Comparison of ENCODE assay signal across 1 cellular context in the genomic region with DNA sequence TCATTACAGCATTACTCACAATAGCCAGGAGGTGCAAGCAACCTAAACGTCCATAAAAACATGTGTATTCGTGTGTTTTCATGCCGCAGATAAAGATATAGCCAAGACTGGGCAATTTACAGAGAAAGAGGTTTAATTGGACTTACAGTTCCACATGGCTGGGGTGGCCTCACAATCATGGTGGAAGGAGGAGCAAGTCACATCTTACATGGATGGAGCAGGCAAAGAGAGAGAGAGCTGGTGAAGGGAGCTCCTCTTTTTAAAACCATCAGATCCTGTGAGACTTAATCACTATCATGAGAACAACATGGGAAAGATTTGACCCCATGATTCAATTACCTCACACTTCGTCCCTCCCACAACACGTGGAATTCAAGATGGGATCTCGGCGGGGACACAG.
TF ChIP-seq lines count a peak whose summit lies in the region.

No MANE protein-coding gene starts in this region.

TF ChIP-seq in K562, 482 proteins besides CTCF, POLR2A, EP300 and RAD21:
- peak; percentile 95 for TF ChIP-seq ZNF431 (CRISPR knock-in tag; IDR thresholded peaks at IDR 0.05)
- no peak for TF ChIP-seq KAT7 (CRISPR knock-in tag; IDR thresholded peaks at IDR 0.05; ENCODE audit: borderline replicate concordance)
